1 cellular context compared by ENCODE assay signal in genomic region chr3:106609666-106610301, GRCh38.
TF ChIP-seq lines count a peak whose summit lies in the region.

No MANE protein-coding gene starts in this region.

TF ChIP-seq in GM23338, 12 proteins besides CTCF, POLR2A, EP300 and RAD21 (continued from another document):
- TF ChIP-seq STAT1 (IDR thresholded peaks at IDR 0.05; ENCODE audit: unreplicated experiment), result no peak
- no peak for TF ChIP-seq EZH2phosphoT487 (IDR thresholded peaks at IDR 0.05; ENCODE audit: unreplicated experiment)
- no peak for TF ChIP-seq EZH2 (IDR thresholded peaks at IDR 0.05; ENCODE audit: low read depth, unreplicated experiment)
- no peak for TF ChIP-seq CREB1 (CRISPR knock-in tag; IDR thresholded peaks at IDR 0.05; ENCODE audit: low read depth)
- TF ChIP-seq POLR2AphosphoS5 (IDR thresholded peaks at IDR 0.05; ENCODE audit: low read depth), result no peak
- TF ChIP-seq ZNF331 (CRISPR knock-in tag; IDR thresholded peaks at IDR 0.05; ENCODE audit: low read depth), result no peak
- TF ChIP-seq ZNF114 (CRISPR knock-in tag; IDR thresholded peaks at IDR 0.05), result no peak
- TF ChIP-seq NANOG (IDR thresholded peaks at IDR 0.05; ENCODE audit: borderline replicate concordance), result no peak
- TF ChIP-seq JUNB (IDR thresholded peaks at IDR 0.05; ENCODE audit: unreplicated experiment), result no peak
